Comparison of ENCODE assay signal across 11 cellular contexts in the genomic region with DNA sequence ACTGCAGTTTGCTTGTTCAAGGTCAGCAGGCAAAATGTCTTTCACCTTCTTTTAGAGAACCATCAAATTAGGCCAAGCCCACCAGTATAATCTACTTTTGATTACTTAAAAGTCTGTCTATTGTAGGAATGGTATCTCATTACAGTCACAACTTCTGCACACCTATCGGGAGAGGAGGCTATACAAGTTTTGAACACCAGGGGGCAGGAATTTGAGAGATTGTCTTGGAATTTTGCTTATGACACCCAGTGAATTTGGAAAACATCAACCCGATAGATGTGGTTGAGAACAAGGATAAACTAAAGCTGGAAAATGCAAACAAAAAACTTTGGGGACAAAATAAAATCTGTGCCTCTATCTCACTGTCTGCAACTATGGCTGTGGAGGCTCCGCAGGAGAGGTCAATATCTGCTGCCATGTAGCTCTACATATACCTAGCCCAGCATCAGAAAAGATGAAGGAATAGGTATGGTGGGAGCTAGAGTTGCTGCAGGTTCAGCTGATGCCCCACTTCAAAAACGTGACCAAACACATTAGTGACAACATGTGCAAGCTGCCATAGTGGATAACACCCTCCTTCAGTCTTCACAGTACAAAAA.
DNase-seq lines count a peak whose midpoint lies in the region; ATAC-seq, FAIRE-seq and TF ChIP-seq lines count a peak whose summit lies in the region.
"Had no signal": no experiment of that assay in that cellular context is flagged by ENCODE, and none has a peak within 500 bp of the region (broad histone marks: within the 10 kb centered on the region; RNA-seq: fewer than 3 reads in every experiment).

No MANE protein-coding gene starts in this region.

- H3F3A ChIP-seq in Loucy (ENCODE audit: low read depth): no peaks in the 10 kb centered on the region

- H3K9ac ChIP-seq in Loucy (ENCODE audit: low read depth, low read length, poor library complexity, severe bottlenecking): no peak overlapping the region

- ATAC-seq in GM19455 (IDR thresholded peaks at IDR 0.05; ENCODE audit: unreplicated experiment) (no peak), HG02870 (IDR thresholded peaks at IDR 0.05; ENCODE audit: unreplicated experiment) (no peak)
- ATAC-seq: stimulated activated naive CD8-positive, alpha-beta T cell treated with anti-CD3 and anti-CD28 coated beads, Interleukin-15, Interleukin-2, amounts not matched to agents 100 U/mL and 50 U/mL, for 24 hours had no signal

- H3K79me2 ChIP-seq in Loucy (ENCODE audit: insufficient read depth, low read length): no peaks in the 10 kb centered on the region

- H3K4me2 ChIP-seq in Loucy (ENCODE audit: low read depth, low read length, poor library complexity, severe bottlenecking): no peak overlapping the region

- H3K27me3 ChIP-seq in Loucy (ENCODE audit: insufficient read depth, low read length, poor library complexity, severe bottlenecking): no peaks in the 10 kb centered on the region
- H3K27me3 ChIP-seq in bronchial epithelial cell (ENCODE audit: control insufficient read depth, insufficient read depth, low read length): no peaks in the 10 kb centered on the region

- H3K4me3 Mint-ChIP-seq in neural crest cell: no peak overlapping the region

- TF ChIP-seq CTCF in GM12875 (IDR thresholded peaks at IDR 0.05; ENCODE audit: borderline replicate concordance, insufficient read depth, low read depth, low read length) (peak; percentile 27; the same call in 1 of the 2 replicates), Loucy (conservative IDR thresholded peaks at IDR 0.05; ENCODE audit: low read length) (peak; percentile 85), bronchial epithelial cell (IDR thresholded peaks at IDR 0.05; ENCODE audit: insufficient read depth, low read length, severe bottlenecking) (peak; percentile 59), neural crest cell (conservative IDR thresholded peaks at IDR 0.05) (peak; percentile 62)

- H2AFZ ChIP-seq in Loucy (ENCODE audit: low read length): no peak overlapping the region

- no peaks in the 10 kb centered on the region for H3K9me2 ChIP-seq in Loucy (replicated peaks; ENCODE audit: low read depth, low read length)

- no peaks in the 10 kb centered on the region for H3K36me3 Mint-ChIP-seq in neural crest cell (ENCODE audit: low read depth)

- DNase-seq in bronchial epithelial cell (ENCODE audit: low read depth) (peak; percentile 32), neural crest cell (ENCODE audit: low read depth, low spot score) (no peak), NOMO-1 treated with DMSO at 0.1 percent for 48 hours (lab: John Stamatoyannopoulos, UW; ENCODE audit: unreplicated experiment) (no peak)
- DNase-seq: dermis blood vessel endothelial cell; HCEC 1CT; stimulated activated naive CD8-positive, alpha-beta T cell treated with anti-CD3 and anti-CD28 coated beads, Interleukin-15, Interleukin-2, amounts not matched to agents 100 U/mL and 50 U/mL, for 24 hours had no signal

- H4K20me1 ChIP-seq in Loucy (ENCODE audit: insufficient read depth, low read length, poor library complexity, severe bottlenecking): no peaks in the 10 kb centered on the region

- no peaks in the 10 kb centered on the region for H3K4me1 Mint-ChIP-seq in neural crest cell

- H3K9me3 Mint-ChIP-seq in neural crest cell: no peaks in the 10 kb centered on the region

- H3K27ac Mint-ChIP-seq in neural crest cell (ENCODE audit: unreplicated experiment): no peak overlapping the region

- H3K4me1 ChIP-seq in Loucy (ENCODE audit: insufficient read depth, low read length, poor library complexity, severe bottlenecking): no peaks in the 10 kb centered on the region

- H3K36me3 ChIP-seq in Loucy (ENCODE audit: insufficient read depth, low read length) (no peaks in the 10 kb centered on the region), bronchial epithelial cell (ENCODE audit: control insufficient read depth, insufficient read depth, low read length) (no peaks in the 10 kb centered on the region)

- H3K9me3 ChIP-seq in Loucy (ENCODE audit: insufficient read depth, low read depth, low read length): no peaks in the 10 kb centered on the region

- FAIRE-seq in bronchial epithelial cell (lab: Jason Lieb, UNC): no peak

- no peaks in the 10 kb centered on the region for H3K27me3 Mint-ChIP-seq in neural crest cell (ENCODE audit: low read depth)

- no peak overlapping the region for H3K4me3 ChIP-seq in GM12875 (ENCODE audit: low read depth, low read length)
- no peak overlapping the region for H3K4me3 ChIP-seq in Loucy (ENCODE audit: low read length, poor library complexity, severe bottlenecking)
- H3K4me3 ChIP-seq in bronchial epithelial cell (ENCODE audit: low read depth, low read length): no peak overlapping the region
- H3K4me3 ChIP-seq: SK-N-MC had no signal

Comparison
In these comparisons a context has a peak if more than half of its experiments do, and no peak if none do; other contexts are left out.
1. CTCF ChIP-seq: peak in every context shown above with its lines; median percentile 85 in Loucy; 62 in neural crest cell; 59 in bronchial epithelial cell; 27 in GM12875.